Comparison of ENCODE assay signal across 23 cellular contexts in genomic region chr2:240963065-240963375, GRCh38. TPM values are rescaled to one million over a fixed set of nuclear protein-coding genes. Genes with fewer than 3 reads are reported as not detected.
A peak's percentile ranks its signal among the peaks of the same experiment; 100 is the strongest.
DNase-seq lines count a peak whose midpoint lies in the region; FAIRE-seq and TF ChIP-seq lines count a peak whose summit lies in the region.
"Had no signal": no experiment of that assay in that cellular context is flagged by ENCODE, and none has a peak within 500 bp of the region (broad histone marks: within the 10 kb centered on the region; RNA-seq: fewer than 3 reads in every experiment).

No MANE protein-coding gene starts in this region.

- no peak overlapping the region for H3K4me3 Mint-ChIP-seq in activated CD4-positive, alpha-beta memory T cell treated with anti-CD3 and anti-CD28 coated beads, Interleukin-2, amount 10 ng/mL, durations not matched to agents 7 days and 5 days
- no peak overlapping the region for H3K4me3 Mint-ChIP-seq in activated CD4-positive, alpha-beta memory T cell treated with anti-CD3 and anti-CD28 coated beads for 36 hours
- H3K4me3 Mint-ChIP-seq: activated naive CD8-positive, alpha-beta T cell treated with anti-CD3 and anti-CD28 coated beads, Interleukin-2, amount 50 U/mL, for 24 hours; activated T-cell treated with anti-CD3 and anti-CD28 coated beads, Interleukin-2, amount 50 U/mL, for 72 hours; effector memory CD8-positive, alpha-beta T cell had no signal

- no peak overlapping the region for H4K5ac ChIP-seq in H1 (ENCODE audit: insufficient read length, low read depth, low read length)

- no peaks in the 10 kb centered on the region for H3K27me3 Mint-ChIP-seq in activated CD4-positive, alpha-beta memory T cell treated with anti-CD3 and anti-CD28 coated beads, Interleukin-2, amount 10 ng/mL, durations not matched to agents 7 days and 5 days
- H3K27me3 Mint-ChIP-seq in activated CD4-positive, alpha-beta memory T cell treated with anti-CD3 and anti-CD28 coated beads for 36 hours: no peaks in the 10 kb centered on the region
- H3K27me3 Mint-ChIP-seq: activated naive CD8-positive, alpha-beta T cell treated with anti-CD3 and anti-CD28 coated beads, Interleukin-2, amount 50 U/mL, for 24 hours had no signal

- 0 out of 2 replicates have a peak overlapping the region, but pooled peaks have one; percentile 9 for H2BK12ac ChIP-seq in H1 (ENCODE audit: low read depth, low read length)

- CTCF ChIA-PET in activated CD4-positive, alpha-beta memory T cell treated with anti-CD3 and anti-CD28 coated beads, Interleukin-2, amount 10 ng/mL, durations not matched to agents 7 days and 5 days (lab: Charles Lee): no interaction called here
- CTCF ChIA-PET in activated CD4-positive, alpha-beta memory T cell treated with anti-CD3 and anti-CD28 coated beads for 36 hours (lab: Charles Lee): no interaction called here
- CTCF ChIA-PET in H1 (lab: Charles Lee; ENCODE audit: partially characterized antibody): interaction anchor here (0.7 to 1.1 kb wide), 2 partner anchors 29 to 112 kb away, joined by 3 read pairs; no protein-coding TSS in a partner anchor

- H4K91ac ChIP-seq in H1 (replicated peaks; ENCODE audit: insufficient read length, low read length): peak overlapping the region; percentile 77

- H2BK120ac ChIP-seq in H1 (replicated peaks; ENCODE audit: low read depth, low read length): no peak overlapping the region

- H4K20me1 ChIP-seq in H1 (replicated peaks in 1 of 2; ENCODE audit: control insufficient read depth in 1 of 2, insufficient read depth in 2 of 2, low read length in 2 of 2): peaks cover 0 to 8% of the 10 kb centered on the region in 2 experiments

- no peak overlapping the region for H2BK5ac ChIP-seq in H1 (ENCODE audit: low read depth, low read length)

- H3K4me1 Mint-ChIP-seq in activated CD4-positive, alpha-beta memory T cell treated with anti-CD3 and anti-CD28 coated beads, Interleukin-2, amount 10 ng/mL, durations not matched to agents 7 days and 5 days: no peaks in the 10 kb centered on the region
- no peaks in the 10 kb centered on the region for H3K4me1 Mint-ChIP-seq in activated CD4-positive, alpha-beta memory T cell treated with anti-CD3 and anti-CD28 coated beads for 36 hours (ENCODE audit: low read depth)
- H3K4me1 Mint-ChIP-seq: activated naive CD8-positive, alpha-beta T cell treated with anti-CD3 and anti-CD28 coated beads, Interleukin-2, amount 50 U/mL, for 24 hours had no signal

- H3K9me3 Mint-ChIP-seq in activated CD4-positive, alpha-beta memory T cell treated with anti-CD3 and anti-CD28 coated beads, Interleukin-2, amount 10 ng/mL, durations not matched to agents 7 days and 5 days: no peaks in the 10 kb centered on the region
- H3K9me3 Mint-ChIP-seq in activated CD4-positive, alpha-beta memory T cell treated with anti-CD3 and anti-CD28 coated beads for 36 hours: no peaks in the 10 kb centered on the region
- H3K9me3 Mint-ChIP-seq: activated naive CD8-positive, alpha-beta T cell treated with anti-CD3 and anti-CD28 coated beads, Interleukin-2, amount 50 U/mL, for 24 hours; activated T-cell treated with anti-CD3 and anti-CD28 coated beads, Interleukin-2, amount 50 U/mL, for 72 hours; effector memory CD8-positive, alpha-beta T cell; nephron had no signal

- H3K36me3 ChIP-seq in H1 (ENCODE audit: control insufficient read depth in 2 of 4, insufficient read depth in 4 of 4, low read length in 3 of 4) (no peaks in the 10 kb centered on the region), mesodermal cell (ENCODE audit: control insufficient read depth, insufficient read depth, low read length) (no peaks in the 10 kb centered on the region), thyroid gland (no peaks in the 10 kb centered on the region)
- H3K36me3 ChIP-seq: thoracic aorta had no signal

- no peak overlapping the region for H3K23ac ChIP-seq in H1 (ENCODE audit: insufficient read length)

- FAIRE-seq in H1 (lab: Jason Lieb, UNC) (no peak), urothelium cell line (lab: Jason Lieb, UNC) (no peak)

- no peak overlapping the region for H2BK15ac ChIP-seq in H1 (ENCODE audit: low read length)

- no peak overlapping the region for H3K27ac ChIP-seq in H1 (ENCODE audit: low read depth, low read length)
- peak overlapping the region; percentile 81 for H3K27ac ChIP-seq in mesodermal cell (ENCODE audit: low read depth, low read length, severe bottlenecking)
- H3K27ac ChIP-seq in thyroid gland: peak overlapping the region; percentile 66 to 88 (median 73)
- H3K27ac ChIP-seq: C4-2B, thoracic aorta had no signal

- H3K4me3 ChIP-seq in H1 (ENCODE audit: extremely low read depth in 1 of 4, insufficient read depth in 2 of 4, low read depth in 3 of 4, low read length in 4 of 4) (no peak overlapping the region), mesodermal cell (ENCODE audit: extremely low read depth, insufficient read depth, low read length, poor library complexity, severe bottlenecking) (no peak overlapping the region), thyroid gland (replicated peaks in 1 of 3) (no peak overlapping the region)

- no peak for TF ChIP-seq RAD21 in H1 (IDR thresholded peaks at IDR 0.05 in 1 of 2, conservative IDR thresholded peaks at IDR 0.05 in 1 of 2; ENCODE audit: low read depth in 2 of 2, low read length in 2 of 2)

- H3K4ac ChIP-seq in H1 (replicated peaks; ENCODE audit: insufficient read length, low read depth, low read length): no peak overlapping the region

- no peak overlapping the region for H2AFZ ChIP-seq in H1 (ENCODE audit: low read length)

- intact Hi-C loops in activated CD4-positive, alpha-beta memory T cell treated with anti-CD3 and anti-CD28 coated beads for 36 hours (cut with micrococcal nuclease): no loop called here
- intact Hi-C loops in thyroid gland (cut with DNase I): no loop called here

- H3K18ac ChIP-seq in H1 (ENCODE audit: extremely low read depth, low read length): no peak overlapping the region

- no peak for TF ChIP-seq EP300 in H1 (IDR thresholded peaks at IDR 0.05; ENCODE audit: borderline replicate concordance in 1 of 2, low read depth in 2 of 2, low read length in 2 of 2)

- H3K36me3 Mint-ChIP-seq in activated CD4-positive, alpha-beta memory T cell treated with anti-CD3 and anti-CD28 coated beads, Interleukin-2, amount 10 ng/mL, durations not matched to agents 7 days and 5 days (ENCODE audit: low read depth): no peaks in the 10 kb centered on the region
- H3K36me3 Mint-ChIP-seq in activated CD4-positive, alpha-beta memory T cell treated with anti-CD3 and anti-CD28 coated beads for 36 hours: no peaks in the 10 kb centered on the region

- no peak overlapping the region for H3K14ac ChIP-seq in H1 (ENCODE audit: insufficient read length)

- WGBS in H1 (ENCODE audit: extremely low coverage in 1 of 2, insufficient coverage in 1 of 2, insufficient read length in 1 of 2, insufficient replicate concordance in 2 of 2, low coverage in 1 of 2, low lambda C conversion rate in 2 of 2, missing lambda C conversion rate in 1 of 2), 2 experiments: 91% methylated on average over 9 of the region's 10 CpGs; no CpG with 5 or more reads in 1 of the 2 experiments
- 94 to 95% methylated on average over 10 of the region's 10 CpGs for WGBS in mesodermal cell (ENCODE audit: insufficient coverage in 2 of 2), 2 experiments
- 95 to 98% methylated on average over 5 to 7 of the region's 10 CpGs for WGBS in thyroid gland, 2 donors

- H3K79me2 ChIP-seq in H1 (ENCODE audit: control insufficient read depth in 1 of 2, insufficient read depth in 2 of 2, low read length in 2 of 2): no peaks in the 10 kb centered on the region

- no peaks in the 10 kb centered on the region for H3K79me1 ChIP-seq in H1 (ENCODE audit: low read depth, low read length)

- no peak overlapping the region for H3K27ac Mint-ChIP-seq in activated CD4-positive, alpha-beta memory T cell treated with anti-CD3 and anti-CD28 coated beads, Interleukin-2, amount 10 ng/mL, durations not matched to agents 7 days and 5 days
- no peak overlapping the region for H3K27ac Mint-ChIP-seq in activated CD4-positive, alpha-beta memory T cell treated with anti-CD3 and anti-CD28 coated beads for 36 hours
- H3K27ac Mint-ChIP-seq: activated naive CD8-positive, alpha-beta T cell treated with anti-CD3 and anti-CD28 coated beads, Interleukin-2, amount 50 U/mL, for 24 hours; activated T-cell treated with anti-CD3 and anti-CD28 coated beads, Interleukin-2, amount 50 U/mL, for 72 hours; effector memory CD8-positive, alpha-beta T cell had no signal

- H3K4me1 ChIP-seq in H1 (replicated peaks in 1 of 4; ENCODE audit: control insufficient read depth in 3 of 4, insufficient read depth in 4 of 4, low read length in 3 of 4) (peaks cover 0 to 15% (median 6%) of the 10 kb centered on the region in 4 experiments; a peak in 5 of 7 replicates), mesodermal cell (ENCODE audit: control insufficient read depth, insufficient read depth, low read length, poor library complexity, severe bottlenecking) (no peaks in the 10 kb centered on the region), thyroid gland (peaks cover 27 to 41% of the 10 kb centered on the region in 2 donors)

- peak overlapping the region; percentile 92; the same call in 1 of the 2 replicates for H4K8ac ChIP-seq in H1 (ENCODE audit: extremely low read depth, insufficient read depth, low read length)

- DNase-seq in activated CD4-positive, alpha-beta memory T cell treated with anti-CD3 and anti-CD28 coated beads, Interleukin-2, amount 10 ng/mL, durations not matched to agents 7 days and 5 days: peak; percentile 9
- DNase-seq in activated CD4-positive, alpha-beta memory T cell treated with anti-CD3 and anti-CD28 coated beads for 36 hours: no peak
- DNase-seq in H1 (ENCODE audit: low read depth in 1 of 2, low spot score in 2 of 2) (no peak), thyroid gland (no peak), NCI-H2081 treated with DMSO at 0.1 percent for 48 hours (lab: John Stamatoyannopoulos, UW) (no peak), NCI-H1048 (lab: John Stamatoyannopoulos, UW) (no peak), urothelium cell line (ENCODE audit: low spot score) (no peak)
- DNase-seq: activated CD4-positive, alpha-beta T cell treated with anti-CD3 and anti-CD28 coated beads for 48 hours; activated naive CD8-positive, alpha-beta T cell treated with anti-CD3 and anti-CD28 coated beads, Interleukin-2, amount 50 U/mL, for 24 hours; activated T-cell treated with anti-CD3 and anti-CD28 coated beads, Interleukin-2, amount 50 U/mL, for 72 hours; DMS53; effector memory CD8-positive, alpha-beta T cell; HCEC 1CT; NCI-H1694 treated with DMSO at 0.1 percent for 48 hours; NCI-H446 had no signal

- no peak overlapping the region for H3K9ac ChIP-seq in H1 (replicated peaks in 1 of 4; ENCODE audit: extremely low read depth in 1 of 4, low read depth in 3 of 4, low read length in 3 of 4)

- POLR2A ChIA-PET in activated CD4-positive, alpha-beta memory T cell treated with anti-CD3 and anti-CD28 coated beads, Interleukin-2, amount 10 ng/mL, durations not matched to agents 7 days and 5 days (lab: Charles Lee): no interaction called here
- POLR2A ChIA-PET in activated CD4-positive, alpha-beta memory T cell treated with anti-CD3 and anti-CD28 coated beads for 36 hours (lab: Charles Lee): no interaction called here
- POLR2A ChIA-PET in H1 (lab: Charles Lee; ENCODE audit: partially characterized antibody): no interaction called here

- no peak overlapping the region for H2AK5ac ChIP-seq in H1 (ENCODE audit: low read depth, low read length)

- TF ChIP-seq POLR2A in H1 (IDR thresholded peaks at IDR 0.05; ENCODE audit: control extremely low read depth in 1 of 2, low read depth in 2 of 2, low read length in 2 of 2): no peak
- TF ChIP-seq POLR2A in thyroid gland (IDR thresholded peaks at IDR 0.05): no peak

- no peak overlapping the region for H2BK20ac ChIP-seq in H1 (ENCODE audit: low read length)

- H3K23me2 ChIP-seq in H1 (ENCODE audit: low read depth, low read length): peaks cover 8% of the 10 kb centered on the region; the same call in 1 of the 2 replicates

- H3K9me3 ChIP-seq in H1 (ENCODE audit: insufficient read depth in 2 of 2, low read depth in 1 of 2, low read length in 1 of 2) (no peaks in the 10 kb centered on the region), mesodermal cell (ENCODE audit: control insufficient read depth, low read length) (no peaks in the 10 kb centered on the region), thyroid gland (no peaks in the 10 kb centered on the region)
- H3K9me3 ChIP-seq: thoracic aorta had no signal

- no peak overlapping the region for H3K56ac ChIP-seq in H1 (replicated peaks; ENCODE audit: insufficient read length, low read depth, low read length)

- no peak overlapping the region for H3K4me2 ChIP-seq in H1 (ENCODE audit: insufficient read depth in 1 of 2, low read depth in 2 of 2, low read length in 2 of 2)

- H3K27me3 ChIP-seq in H1 (replicated peaks in 1 of 4; ENCODE audit: control insufficient read depth in 3 of 4, extremely low read depth in 1 of 4, insufficient read depth in 3 of 4, low read length in 3 of 4) (no peaks in the 10 kb centered on the region), thyroid gland (no peaks in the 10 kb centered on the region)

- no peak for TF ChIP-seq CTCF in H1 (IDR thresholded peaks at IDR 0.05; ENCODE audit: control extremely low read depth in 1 of 3, insufficient read depth in 1 of 3, low read depth in 1 of 3, low read length in 3 of 3)
- TF ChIP-seq CTCF in thyroid gland (IDR thresholded peaks at IDR 0.05): no peak

RNA-seq across cellular contexts. Expression of gene SNED1, which starts 35.4 kb away (rescaled TPM):
- total RNA-seq in activated CD4-positive, alpha-beta memory T cell treated with anti-CD3 and anti-CD28 coated beads, Interleukin-2, amount 10 ng/mL, durations not matched to agents 7 days and 5 days: 10 to 100 TPM; 32.6 to 34.3 TPM
- 1 to 10 TPM; 2.6 to 3.8 TPM for total RNA-seq in activated CD4-positive, alpha-beta memory T cell treated with anti-CD3 and anti-CD28 coated beads for 36 hours
- 1.9 and 2.4 TPM in 2 replicates for total RNA-seq in H1 (2021; fragmentation: NEBNext Ultra II Directional; extraction: Animal tissue kit (Norgen Biotek cat#: 25700))
- polyA plus RNA-seq in H1 (2011; rRNA removed): 1.9 and 2.6 TPM in 2 replicates
- 1.7 TPM for polyA plus RNA-seq in H1 (2011; cell fraction: cytosol; rRNA removed)
- 8.2 TPM for polyA plus RNA-seq in H1 (2011; cell fraction: nucleus; rRNA removed)
- 1.1 to 1.8 TPM (median 1.6 TPM) in 4 replicates for polyA plus RNA-seq in H1 (2012, experiment 1 of 2)
- 0.67 TPM for polyA plus RNA-seq in H1 (2012, experiment 2 of 2)
- polyA plus RNA-seq in H1 (2013, experiment 1 of 2): 0.95 TPM
- polyA plus RNA-seq in H1 (2013, experiment 2 of 2): 1.0 TPM
- 3.0 and 3.2 TPM in 2 replicates for polyA minus RNA-seq in H1 (2011; rRNA and poly(A)+ RNA removed)
- 5.0 TPM for polyA minus RNA-seq in H1 (2011; cell fraction: cytosol; rRNA and poly(A)+ RNA removed)
- 11.6 TPM for polyA minus RNA-seq in H1 (2011; cell fraction: nucleus; rRNA and poly(A)+ RNA removed)
- 2.2 TPM for polyA plus RNA-seq in mesodermal cell (2013, experiment 1 of 2)
- 1.6 TPM for polyA plus RNA-seq in mesodermal cell (2013, experiment 2 of 2)
- 100 to 1,000 TPM in 1 of 4 donors, 10 to 100 TPM in 3; 47.7 to 122 (median 68.7) TPM for total RNA-seq in thyroid gland

RNA-seq across cellular contexts. Expression of gene CROCC2, which starts 56.9 kb away (rescaled TPM):
- total RNA-seq in activated CD4-positive, alpha-beta memory T cell treated with anti-CD3 and anti-CD28 coated beads, Interleukin-2, amount 10 ng/mL, durations not matched to agents 7 days and 5 days: not detected
- total RNA-seq in activated CD4-positive, alpha-beta memory T cell treated with anti-CD3 and anti-CD28 coated beads for 36 hours: not detected
- not detected in 2 replicates for total RNA-seq in H1 (2021; fragmentation: NEBNext Ultra II Directional; extraction: Animal tissue kit (Norgen Biotek cat#: 25700))
- polyA plus RNA-seq in H1 (2011; rRNA removed): not detected in 2 replicates
- polyA plus RNA-seq in H1 (2011; cell fraction: cytosol; rRNA removed): not detected
- not detected for polyA plus RNA-seq in H1 (2011; cell fraction: nucleus; rRNA removed)
- polyA plus RNA-seq in H1 (2012, experiment 1 of 2): not detected in 4 replicates
- not detected for polyA plus RNA-seq in H1 (2012, experiment 2 of 2)
- polyA plus RNA-seq in H1 (2013, experiment 1 of 2): not detected
- polyA plus RNA-seq in H1 (2013, experiment 2 of 2): not detected
- polyA minus RNA-seq in H1 (2011; rRNA and poly(A)+ RNA removed): not detected in 2 replicates
- not detected for polyA minus RNA-seq in H1 (2011; cell fraction: cytosol; rRNA and poly(A)+ RNA removed)
- polyA minus RNA-seq in H1 (2011; cell fraction: nucleus; rRNA and poly(A)+ RNA removed): not detected
- polyA plus RNA-seq in mesodermal cell (2013, experiment 1 of 2): not detected
- not detected for polyA plus RNA-seq in mesodermal cell (2013, experiment 2 of 2)
- total RNA-seq in thyroid gland: not detected
- total RNA-seq: A172; activated T-cell treated with anti-CD3 and anti-CD28 coated beads, Interleukin-2, amount 50 U/mL, for 72 hours; M059J; OCI-LY7; SK-MEL-5; thoracic aorta had no signal
